Comparison of ENCODE assay signal across 7 cellular contexts in genomic region chr15:75200765-75201608, GRCh38. TPM values are rescaled to one million over a fixed set of nuclear protein-coding genes. Genes with fewer than 3 reads are reported as not detected.
DNase-seq lines count a peak whose midpoint lies in the region; FAIRE-seq and TF ChIP-seq lines count a peak whose summit lies in the region.

No MANE protein-coding gene starts in this region.

- H3K79me2 ChIP-seq in parathyroid adenoma, result peaks cover 17% of the 10 kb centered on the region

- no peaks in the 10 kb centered on the region for H3K27me3 ChIP-seq in parathyroid adenoma (ENCODE audit: control insufficient read depth, insufficient read depth, low read length)

- peak overlapping the region; percentile 94 for H3K4me3 ChIP-seq in fibroblast of the aortic adventitia (ENCODE audit: low read depth, low read length)
- H3K4me3 ChIP-seq in parathyroid adenoma (ENCODE audit: low read depth, low read length), result peak overlapping the region; percentile 53

- H3K27ac ChIP-seq in parathyroid adenoma, result peak overlapping the region; percentile 93

- TF ChIP-seq CTCF in fibroblast of the aortic adventitia (IDR thresholded peaks at IDR 0.05; ENCODE audit: insufficient read depth, low read length) (no peak), parathyroid adenoma (IDR thresholded peaks at IDR 0.05) (no peak)

- H3K36me3 ChIP-seq in parathyroid adenoma (ENCODE audit: control insufficient read depth, insufficient read depth, low read length), result no peaks in the 10 kb centered on the region

- peaks cover 48% of the 10 kb centered on the region for H3K4me1 Mint-ChIP-seq in activated T-cell treated with anti-CD3 and anti-CD28 coated beads, Interleukin-2, amount 50 U/mL, for 24 hours (ENCODE audit: low read depth)

- H3K4me2 ChIP-seq in parathyroid adenoma (ENCODE audit: low read length), result peak overlapping the region; percentile 85

- FAIRE-seq in GM12892 (lab: Jason Lieb, UNC), result no peak

- peak overlapping the region; percentile 62 for H2AFZ ChIP-seq in parathyroid adenoma

- no peaks in the 10 kb centered on the region for H3K27me3 Mint-ChIP-seq in activated T-cell treated with anti-CD3 and anti-CD28 coated beads, Interleukin-2, amount 50 U/mL, for 24 hours

- no peaks in the 10 kb centered on the region for H3K9me3 Mint-ChIP-seq in activated T-cell treated with anti-CD3 and anti-CD28 coated beads, Interleukin-2, amount 50 U/mL, for 24 hours

- H3K9ac ChIP-seq in parathyroid adenoma, result no peak overlapping the region

- H3K9me3 ChIP-seq in parathyroid adenoma (ENCODE audit: control insufficient read depth, low read length), result no peaks in the 10 kb centered on the region

- DNase-seq in GM12892 (ENCODE audit: insufficient read length) (peak; percentile 53), NCI-H187 treated with DMSO at 0.1 percent for 48 hours (lab: John Stamatoyannopoulos, UW) (peak; percentile 4), fibroblast of the aortic adventitia (ENCODE audit: low read depth) (peak; percentile 28), GOT3 (lab: John Stamatoyannopoulos, UW) (no peak), amniotic stem cell (lab: John Stamatoyannopoulos, UW) (no peak)
- peak; percentile 62 for DNase-seq in activated T-cell treated with anti-CD3 and anti-CD28 coated beads, Interleukin-2, amount 50 U/mL, for 24 hours

- 0 out of 2 replicates have a peak, but pooled peaks have one; percentile 23 for TF ChIP-seq POLR2A in GM12892 (IDR thresholded peaks at IDR 0.05; ENCODE audit: low read depth, low read length)

- peaks cover 16% of the 10 kb centered on the region for H3K4me1 ChIP-seq in parathyroid adenoma

- H3K27ac Mint-ChIP-seq in activated T-cell treated with anti-CD3 and anti-CD28 coated beads, Interleukin-2, amount 50 U/mL, for 24 hours, result peak overlapping the region; percentile 90

- H3K4me3 Mint-ChIP-seq in activated T-cell treated with anti-CD3 and anti-CD28 coated beads, Interleukin-2, amount 50 U/mL, for 24 hours, result peak overlapping the region; percentile 83

- peaks cover 21% of the 10 kb centered on the region for H3K36me3 Mint-ChIP-seq in activated T-cell treated with anti-CD3 and anti-CD28 coated beads, Interleukin-2, amount 50 U/mL, for 24 hours (ENCODE audit: low read depth)

RNA-seq across cellular contexts. Expression of gene C15orf39, which starts 0.7 kb away (rescaled TPM):
- 16.9 TPM for polyA plus RNA-seq in GM12892 (2012; ENCODE audit: missing spikeins)
- total RNA-seq in fibroblast of the aortic adventitia (ENCODE audit: low replicate concordance), result 3.1 and 8.1 TPM in 2 replicates

RNA-seq across cellular contexts. Expression of gene GOLGA6C, which starts 57.1 kb away (rescaled TPM):
- not detected for polyA plus RNA-seq in GM12892 (2012; ENCODE audit: missing spikeins)
- total RNA-seq in fibroblast of the aortic adventitia (ENCODE audit: low replicate concordance), result not detected in 2 replicates

Comparison
In these comparisons a context has a peak if more than half of its experiments do, and no peak if none do; other contexts are left out.
1. DNase-seq: peak in GM12892 (single experiment), NCI-H187 treated with DMSO at 0.1 percent for 48 hours (single experiment), activated T-cell treated with anti-CD3 and anti-CD28 coated beads, Interleukin-2, amount 50 U/mL, for 24 hours (single experiment) and fibroblast of the aortic adventitia (single experiment); none in GOT3 (single experiment) and amniotic stem cell (single experiment).